In genomic region chr15:81312790-81313543, GRCh38 we compare ENCODE assay signal across 8 cellular contexts. TPM values are rescaled to one million over a fixed set of nuclear protein-coding genes. Genes with fewer than 3 reads are reported as not detected.
DNase-seq lines count a peak whose midpoint lies in the region; ATAC-seq and TF ChIP-seq lines count a peak whose summit lies in the region.

No MANE protein-coding gene starts in this region.

- no peak for DNase-seq in T-helper 1 cell
- DNase-seq in astrocyte of the spinal cord (ENCODE audit: low read depth, low spot score) = peak; percentile 98
- DNase-seq in left lobe of liver (ENCODE audit: low spot score) = peak; percentile 43
- peak; percentile 73 for DNase-seq in upper lobe of right lung
- no peak for DNase-seq in GM23338 (ENCODE audit: low spot score)
- no peak for DNase-seq in HUDEP-2 (lab: John Stamatoyannopoulos, UW; ENCODE audit: unreplicated experiment in 76 of 76)

- intact Hi-C loops in upper lobe of right lung (cut with DNase I) = no loop called here

- peak overlapping the region; percentile 75 for H3K27ac ChIP-seq in upper lobe of right lung
- H3K27ac ChIP-seq in GM23338 (ENCODE audit: low read depth) = no peak overlapping the region

- no peaks in the 10 kb centered on the region for H3F3A ChIP-seq in GM23338 (replicated peaks; ENCODE audit: low read depth)

- H3K36me3 ChIP-seq in upper lobe of right lung (peaks cover 33% of the 10 kb centered on the region), GM23338 (ENCODE audit: insufficient read depth) (no peaks in the 10 kb centered on the region)

- peak overlapping the region; percentile 52 for H3K27ac Mint-ChIP-seq in T-helper 1 cell treated with Interleukin-12 subunit alpha and Interleukin-12 subunit beta and Interleukin-4 antibody, amounts not matched to agents 30 μg/mL and 1 μg/mL, for 36 hours
- H3K27ac Mint-ChIP-seq in GM23338 = no peak overlapping the region

- no peak for TF ChIP-seq CTCF in astrocyte of the spinal cord (IDR thresholded peaks at IDR 0.05; ENCODE audit: low read depth, low read length)
- TF ChIP-seq CTCF in upper lobe of right lung (IDR thresholded peaks at IDR 0.05) = no peak
- TF ChIP-seq CTCF in GM23338 (conservative IDR thresholded peaks at IDR 0.05; ENCODE audit: low read depth in 2 of 2) = no peak

- H3K9me3 Mint-ChIP-seq in T-helper 1 cell treated with Interleukin-12 subunit alpha and Interleukin-12 subunit beta and Interleukin-4 antibody, amounts not matched to agents 30 μg/mL and 1 μg/mL, for 36 hours = no peaks in the 10 kb centered on the region
- H3K9me3 Mint-ChIP-seq in GM23338 = no peaks in the 10 kb centered on the region

- H3K4me3 ChIP-seq in astrocyte of the spinal cord (ENCODE audit: low read depth, low read length) (no peak overlapping the region), upper lobe of right lung (no peak overlapping the region), GM23338 (no peak overlapping the region)

- H4K20me1 ChIP-seq in GM23338 (replicated peaks; ENCODE audit: insufficient read depth) = no peaks in the 10 kb centered on the region

- no peak for ATAC-seq in left lobe of liver
- ATAC-seq in upper lobe of right lung = peak; percentile 69
- no peak for ATAC-seq in HG03354 (IDR thresholded peaks at IDR 0.05; ENCODE audit: poor library complexity, severe bottlenecking, unreplicated experiment)
- no peak for ATAC-seq in GM23338

- H3K4me1 ChIP-seq in upper lobe of right lung (peaks cover 16% of the 10 kb centered on the region), GM23338 (ENCODE audit: insufficient read depth) (no peaks in the 10 kb centered on the region)

- H3K9me3 ChIP-seq in upper lobe of right lung = no peaks in the 10 kb centered on the region

- H3K79me2 ChIP-seq in GM23338 (replicated peaks; ENCODE audit: insufficient read depth) = no peaks in the 10 kb centered on the region

- peaks cover 39% of the 10 kb centered on the region for H3K4me1 Mint-ChIP-seq in T-helper 1 cell treated with Interleukin-12 subunit alpha and Interleukin-12 subunit beta and Interleukin-4 antibody, amounts not matched to agents 30 μg/mL and 1 μg/mL, for 36 hours (ENCODE audit: low read depth)
- H3K4me1 Mint-ChIP-seq in GM23338 = no peaks in the 10 kb centered on the region

- H3K9me2 ChIP-seq in GM23338 (ENCODE audit: insufficient read depth) = 0 out of 2 replicates have a peak, but pooled peaks cover 4% of the 10 kb centered on the region

- in situ Hi-C loops in astrocyte of the spinal cord (cut with HindIII; ENCODE audit: low sequenced_read_pairs) = no loop called here

- peaks cover 56% of the 10 kb centered on the region for H3K36me3 Mint-ChIP-seq in T-helper 1 cell treated with Interleukin-12 subunit alpha and Interleukin-12 subunit beta and Interleukin-4 antibody, amounts not matched to agents 30 μg/mL and 1 μg/mL, for 36 hours (ENCODE audit: low read depth)
- peaks cover 20% of the 10 kb centered on the region for H3K36me3 Mint-ChIP-seq in GM23338 (ENCODE audit: low read depth)

- no peaks in the 10 kb centered on the region for H3K27me3 ChIP-seq in upper lobe of right lung
- no peaks in the 10 kb centered on the region for H3K27me3 ChIP-seq in GM23338 (ENCODE audit: insufficient read depth)

- no peaks in the 10 kb centered on the region for H3K27me3 Mint-ChIP-seq in T-helper 1 cell treated with Interleukin-12 subunit alpha and Interleukin-12 subunit beta and Interleukin-4 antibody, amounts not matched to agents 30 μg/mL and 1 μg/mL, for 36 hours (ENCODE audit: low read depth)
- H3K27me3 Mint-ChIP-seq in GM23338 (ENCODE audit: insufficient read depth, low read depth, poor library complexity) = peaks cover 2% of the 10 kb centered on the region

- H3K4me3 Mint-ChIP-seq in T-helper 1 cell treated with Interleukin-12 subunit alpha and Interleukin-12 subunit beta and Interleukin-4 antibody, amounts not matched to agents 30 μg/mL and 1 μg/mL, for 36 hours = no peak overlapping the region
- H3K4me3 Mint-ChIP-seq in GM23338 = no peak overlapping the region

- H3K4me2 ChIP-seq in GM23338 = no peak overlapping the region

- no peak overlapping the region for H2AFZ ChIP-seq in GM23338

TF ChIP-seq in GM23338, 12 proteins besides CTCF, POLR2A, EP300 and RAD21:
- TF ChIP-seq ZNF462 (CRISPR knock-in tag; IDR thresholded peaks at IDR 0.05) (no peak), CREB1 (CRISPR knock-in tag; IDR thresholded peaks at IDR 0.05; ENCODE audit: low read depth) (no peak), POLR2AphosphoS5 (IDR thresholded peaks at IDR 0.05; ENCODE audit: low read depth) (no peak), NANOG (IDR thresholded peaks at IDR 0.05; ENCODE audit: borderline replicate concordance) (no peak), JUNB (IDR thresholded peaks at IDR 0.05; ENCODE audit: unreplicated experiment) (no peak), ETS1 (IDR thresholded peaks at IDR 0.05) (no peak)

RNA-seq across cellular contexts. Expression of gene STARD5, which starts 11.0 kb away (rescaled TPM):
- total RNA-seq in left lobe of liver (17.8 TPM), upper lobe of right lung (5.4 TPM)
- 7.7 and 10.1 TPM in 2 replicates for total RNA-seq in GM23338 (2014; rRNA removed; shearing (Covaris generic))
- polyA plus RNA-seq in GM23338 (2016; fragmentation: Nextera tagmentation; extraction: Ambion mirVana) = 3.8 and 4.5 TPM in 2 replicates

Comparison
In these comparisons a context has a peak if more than half of its experiments do, and no peak if none do; other contexts are left out.
1. DNase-seq: peak in astrocyte of the spinal cord (single experiment), left lobe of liver (single experiment) and upper lobe of right lung (single experiment); none in T-helper 1 cell (0 of 5), GM23338 (single experiment) and HUDEP-2 (0 of 76).